Comparison of ENCODE assay signal across 12 cellular contexts in genomic region chr12:96571101-96571862, GRCh38.
A peak's percentile ranks its signal among the peaks of the same experiment; 100 is the strongest.
DNase-seq lines count a peak whose midpoint lies in the region; ATAC-seq, FAIRE-seq and TF ChIP-seq lines count a peak whose summit lies in the region.
"Had no signal": no experiment of that assay in that cellular context is flagged by ENCODE, and none has a peak within 500 bp of the region (broad histone marks: within the 10 kb centered on the region; RNA-seq: fewer than 3 reads in every experiment).

No MANE protein-coding gene starts in this region.

- no peaks in the 10 kb centered on the region for H3K9me3 Mint-ChIP-seq in endothelial cell (ENCODE audit: unreplicated experiment)

- no peak overlapping the region for H3K4me3 Mint-ChIP-seq in T-helper 17 cell
- no peak overlapping the region for H3K4me3 Mint-ChIP-seq in endothelial cell (ENCODE audit: unreplicated experiment)

- no peak for FAIRE-seq in kidney (lab: Jason Lieb, UNC)
- FAIRE-seq: islet of Langerhans had no signal

- no peaks in the 10 kb centered on the region for H3K27me3 ChIP-seq in MG63
- H3K27me3 ChIP-seq: thyroid gland had no signal

- TF ChIP-seq CTCF in GM12864 (IDR thresholded peaks at IDR 0.05; ENCODE audit: low read depth, low read length, missing control alignments): no peak
- no peak for TF ChIP-seq CTCF in kidney (IDR thresholded peaks at IDR 0.05; ENCODE audit: borderline replicate concordance, extremely low read depth, insufficient read depth)
- TF ChIP-seq CTCF in endothelial cell (IDR thresholded peaks at IDR 0.05; ENCODE audit: unreplicated experiment): no peak

- DNase-seq in GM12864 (ENCODE audit: low read depth): peak; percentile 62
- DNase-seq in T-helper 17 cell: no peak
- no peak for DNase-seq in activated effector memory CD4-positive, alpha-beta T cell treated with anti-CD3 and anti-CD28 coated beads, Interleukin-2, amount 50 U/mL, for 16 hours
- no peak for DNase-seq in kidney
- DNase-seq in endothelial cell (ENCODE audit: low spot score): no peak
- no peak for DNase-seq in MG63
- DNase-seq: NCI-H1417 treated with DMSO at 0.1 percent for 48 hours, right cardiac atrium, thyroid gland had no signal

- H3K27ac Mint-ChIP-seq in T-helper 17 cell: peak overlapping the region; percentile 41
- H3K27ac Mint-ChIP-seq in endothelial cell (ENCODE audit: unreplicated experiment): no peak overlapping the region

- ATAC-seq in GM19324 (IDR thresholded peaks at IDR 0.05; ENCODE audit: low FRiP score, unreplicated experiment): peak; percentile 91
- peak; percentile 88 for ATAC-seq in HG02970 (IDR thresholded peaks at IDR 0.05; ENCODE audit: low FRiP score, unreplicated experiment)
- peak; percentile 73 for ATAC-seq in T-helper 17 cell
- ATAC-seq: right cardiac atrium had no signal

- H3K4me3 ChIP-seq in GM12864 (ENCODE audit: low read depth, low read length) (peak overlapping the region; percentile 36; the same call in 1 of the 2 replicates), kidney (ENCODE audit: low read length in 2 of 2) (no peak overlapping the region), MG63 (no peak overlapping the region)
- H3K4me3 ChIP-seq: thyroid gland had no signal

- H3K9me3 ChIP-seq in T-helper 17 cell (ENCODE audit: control insufficient read depth, low read length, poor library complexity, severe bottlenecking) (no peaks in the 10 kb centered on the region), kidney (ENCODE audit: control insufficient read depth in 1 of 2, low read length in 2 of 2) (no peaks in the 10 kb centered on the region), MG63 (no peaks in the 10 kb centered on the region)
- H3K9me3 ChIP-seq: thyroid gland had no signal

- no peak overlapping the region for H3K9ac ChIP-seq in kidney (ENCODE audit: low read length in 2 of 2)

- H3K36me3 ChIP-seq in kidney (ENCODE audit: control insufficient read depth in 1 of 2, insufficient read depth in 2 of 2, low read length in 2 of 2) (no peaks in the 10 kb centered on the region), MG63 (no peaks in the 10 kb centered on the region)
- H3K36me3 ChIP-seq: thyroid gland had no signal

- intact Hi-C loops in kidney (cut with DNase I): no loop called here

- H3K4me1 ChIP-seq in kidney (ENCODE audit: control insufficient read depth in 1 of 2, insufficient read depth in 1 of 2, low read depth in 1 of 2, low read length in 2 of 2): no peaks in the 10 kb centered on the region
- H3K4me1 ChIP-seq: thyroid gland had no signal

- H3K4me1 Mint-ChIP-seq in T-helper 17 cell (peaks cover 21% of the 10 kb centered on the region), endothelial cell (ENCODE audit: unreplicated experiment) (no peaks in the 10 kb centered on the region)

- H3K27me3 Mint-ChIP-seq in T-helper 17 cell: peaks cover 17% of the 10 kb centered on the region
- no peaks in the 10 kb centered on the region for H3K27me3 Mint-ChIP-seq in endothelial cell (ENCODE audit: unreplicated experiment)

- H3K36me3 Mint-ChIP-seq in T-helper 17 cell (ENCODE audit: low read depth) (peaks cover 2% of the 10 kb centered on the region), endothelial cell (ENCODE audit: low read depth, unreplicated experiment) (no peaks in the 10 kb centered on the region)

- H3K27ac ChIP-seq in kidney (ENCODE audit: low read depth in 2 of 2, low read length in 2 of 2): no peak overlapping the region
- H3K27ac ChIP-seq: thyroid gland had no signal
